9 cellular contexts compared by ENCODE assay signal in the genomic region with DNA sequence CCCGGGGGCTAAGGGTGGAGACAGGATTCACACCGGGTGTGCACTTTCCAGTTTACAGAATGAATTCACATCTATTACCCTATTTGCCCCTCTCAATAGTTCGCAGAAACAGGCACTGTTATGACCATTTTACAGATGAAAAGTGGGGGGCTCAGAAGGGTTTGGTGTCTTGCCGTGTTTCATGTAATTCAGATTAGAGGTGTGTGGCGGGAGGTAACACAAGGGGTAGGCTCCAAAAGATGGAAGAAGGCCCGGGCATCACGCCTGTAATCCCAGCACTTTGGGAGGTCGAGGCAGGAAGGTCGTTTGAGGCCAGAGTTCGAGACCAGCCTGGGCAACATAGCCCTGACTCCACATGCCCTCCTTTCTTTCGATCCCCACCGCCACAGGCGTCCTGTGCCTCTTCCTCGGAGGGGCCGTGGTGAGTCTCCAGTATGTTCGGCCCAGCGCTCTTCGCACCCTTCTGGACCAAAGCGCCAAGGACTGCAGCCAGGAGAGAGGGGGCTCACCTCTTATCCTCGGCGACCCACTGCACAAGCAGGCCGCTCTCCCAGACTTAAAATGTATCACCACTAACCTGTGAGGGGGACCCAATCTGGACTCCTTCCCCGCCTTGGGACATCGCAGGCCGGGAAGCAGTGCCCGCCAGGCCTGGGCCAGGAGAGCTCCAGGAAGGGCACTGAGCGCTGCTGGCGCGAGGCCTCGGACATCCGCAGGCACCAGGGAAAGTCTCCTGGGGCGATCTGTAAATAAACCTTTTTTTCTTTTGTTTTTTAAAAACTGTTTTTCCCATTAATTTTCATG. TPM values are rescaled to one million over a fixed set of nuclear protein-coding genes. Genes with fewer than 3 reads are reported as not detected.
A peak's percentile ranks its signal among the peaks of the same experiment; 100 is the strongest.
DNase-seq lines count a peak whose midpoint lies in the region; ATAC-seq and TF ChIP-seq lines count a peak whose summit lies in the region.
"Had no signal": no experiment of that assay in that cellular context is flagged by ENCODE, and none has a peak within 500 bp of the region (broad histone marks: within the 10 kb centered on the region; RNA-seq: fewer than 3 reads in every experiment).

No MANE protein-coding gene starts in this region.

- TF ChIP-seq CTCF in mammary epithelial cell (conservative IDR thresholded peaks at IDR 0.05 in 1 of 2, IDR thresholded peaks at IDR 0.05 in 1 of 2; ENCODE audit: extremely low read depth in 1 of 2, insufficient read depth in 1 of 2, low read depth in 1 of 2, low read length in 2 of 2) (no peak), neural cell (IDR thresholded peaks at IDR 0.05; ENCODE audit: poor library complexity, severe bottlenecking) (no peak), Calu3 (IDR thresholded peaks at IDR 0.05; ENCODE audit: unreplicated experiment) (no peak)

- CTCF ChIA-PET in CD4-positive, alpha-beta memory T cell (lab: Charles Lee; ENCODE audit: partially characterized antibody), result interaction anchor here (0.5 to 1.9 kb wide), 30 partner anchors 9 to 540 kb away, joined by 3 to 21 read pairs (median 4); a partner anchor contains a TSS
- CTCF ChIA-PET in mammary epithelial cell (lab: Charles Lee; ENCODE audit: low non-redundant PET) (interaction anchor here (0.5 to 1.1 kb wide), 5 partner anchors 9 to 80 kb away, joined by 3 to 6 read pairs (median 4); no protein-coding TSS in a partner anchor), Calu3 (lab: Charles Lee) (interaction anchor here (0.7 to 1.6 kb wide), 17 partner anchors 9 to 264 kb away, joined by 3 to 15 read pairs (median 4); a partner anchor contains a TSS)

- no peak for DNase-seq in CD4-positive, alpha-beta memory T cell
- DNase-seq in mammary epithelial cell (no peak), SIG-M5 treated with dmso at 0.1 percent for 504 hours (lab: John Stamatoyannopoulos, UW; ENCODE audit: unreplicated experiment) (no peak), RKO (ENCODE audit: low spot score) (no peak), Calu3 (no peak)

- peaks cover 20 to 54% (median 41%) of the 10 kb centered on the region in 4 donors for H3K4me1 Mint-ChIP-seq in CD4-positive, alpha-beta memory T cell
- peaks cover 23% of the 10 kb centered on the region for H3K4me1 Mint-ChIP-seq in Calu3 (ENCODE audit: low read depth, unreplicated experiment)

- H3K9me3 ChIP-seq in CD4-positive, alpha-beta memory T cell (ENCODE audit: control insufficient read depth in 1 of 2, low read length in 2 of 2), result no peaks in the 10 kb centered on the region
- no peaks in the 10 kb centered on the region for H3K9me3 ChIP-seq in mammary epithelial cell (replicated peaks; ENCODE audit: insufficient read depth, low read length)
- no peaks in the 10 kb centered on the region for H3K9me3 ChIP-seq in neural cell (ENCODE audit: low read length)

- no peaks in the 10 kb centered on the region for H3K36me3 ChIP-seq in CD4-positive, alpha-beta memory T cell (ENCODE audit: insufficient read depth, low read length)
- H3K36me3 ChIP-seq in mammary epithelial cell (ENCODE audit: insufficient read depth, low read length) (no peaks in the 10 kb centered on the region), neural cell (ENCODE audit: insufficient read depth, low read length) (no peaks in the 10 kb centered on the region)

- POLR2A ChIA-PET in CD4-positive, alpha-beta memory T cell (lab: Charles Lee; ENCODE audit: partially characterized antibody), result interaction anchor here (0.8 to 1.1 kb wide), 5 partner anchors 9 to 83 kb away, joined by 3 to 5 read pairs (median 3); no protein-coding TSS in a partner anchor

- H3K9ac ChIP-seq in mammary epithelial cell (ENCODE audit: insufficient read depth, low read length) (no peak overlapping the region), neural cell (ENCODE audit: low read length) (no peak overlapping the region)

- H3K36me3 Mint-ChIP-seq in CD4-positive, alpha-beta memory T cell, result no peaks in the 10 kb centered on the region
- H3K36me3 Mint-ChIP-seq in Calu3 (ENCODE audit: insufficient read depth, unreplicated experiment), result peaks cover 5% of the 10 kb centered on the region

- H3K4me3 Mint-ChIP-seq in CD4-positive, alpha-beta memory T cell, result peak overlapping the region; percentile 67 to 94 (median 86)
- H3K4me3 Mint-ChIP-seq in Calu3 (ENCODE audit: low read depth, unreplicated experiment), result no peak overlapping the region

- H3F3A ChIP-seq in neural cell (ENCODE audit: insufficient read depth, low read length, poor library complexity, severe bottlenecking), result no peaks in the 10 kb centered on the region

- H3K27ac Mint-ChIP-seq in CD4-positive, alpha-beta memory T cell, result peak overlapping the region in 1 of 7 donors; percentile 59
- H3K27ac Mint-ChIP-seq in Calu3 (ENCODE audit: unreplicated experiment), result no peak overlapping the region

- no peak overlapping the region for H3K27ac ChIP-seq in CD4-positive, alpha-beta memory T cell (ENCODE audit: low read depth, low read length)
- H3K27ac ChIP-seq in mammary epithelial cell (ENCODE audit: insufficient read depth, low read depth, low read length), result no peak overlapping the region
- no peak overlapping the region for H3K27ac ChIP-seq in neural cell (ENCODE audit: low read length)

- H3K4me1 ChIP-seq in CD4-positive, alpha-beta memory T cell (ENCODE audit: insufficient read depth, low read length), result peaks cover 39% of the 10 kb centered on the region
- peaks cover 22% of the 10 kb centered on the region for H3K4me1 ChIP-seq in mammary epithelial cell (ENCODE audit: insufficient read depth, low read length)

- H4K20me1 ChIP-seq in mammary epithelial cell (ENCODE audit: insufficient read depth, low read length), result no peaks in the 10 kb centered on the region
- H4K20me1 ChIP-seq in neural cell (ENCODE audit: insufficient read depth), result no peaks in the 10 kb centered on the region

- peak overlapping the region; percentile 54 for H3K4me2 ChIP-seq in mammary epithelial cell (ENCODE audit: insufficient read depth, low read depth, low read length)
- H3K4me2 ChIP-seq in neural cell (ENCODE audit: low read length), result no peak overlapping the region

- H2AFZ ChIP-seq in mammary epithelial cell (ENCODE audit: low read depth, low read length) (no peak overlapping the region), neural cell (ENCODE audit: low read depth, low read length) (no peak overlapping the region)

- no peaks in the 10 kb centered on the region for H3K9me2 ChIP-seq in neural cell (ENCODE audit: insufficient read depth, low read length)

- WGBS in mammary epithelial cell (ENCODE audit: low coverage, missing lambda C conversion rate), result 57% methylated on average over 12 of the region's 32 CpGs

- peaks cover 50% of the 10 kb centered on the region for H3K27me3 ChIP-seq in CD4-positive, alpha-beta memory T cell (ENCODE audit: insufficient read depth, low read length)
- peaks cover 45% of the 10 kb centered on the region for H3K27me3 ChIP-seq in mammary epithelial cell (ENCODE audit: insufficient read depth, low read length)
- H3K27me3 ChIP-seq in neural cell (ENCODE audit: insufficient read depth, low read depth, low read length), result peaks cover 69% of the 10 kb centered on the region

- dilution Hi-C loops in mammary epithelial cell (cut with HindIII; ENCODE audit: low sequenced_read_pairs), result no loop called here

- peaks cover 0 to 6% (median 0%) of the 10 kb centered on the region in 8 donors for H3K9me3 Mint-ChIP-seq in CD4-positive, alpha-beta memory T cell
- no peaks in the 10 kb centered on the region for H3K9me3 Mint-ChIP-seq in Calu3 (ENCODE audit: low read depth, unreplicated experiment)

- no peak overlapping the region for H3K4me3 ChIP-seq in CD4-positive, alpha-beta memory T cell (ENCODE audit: low read length in 2 of 2)
- H3K4me3 ChIP-seq in mammary epithelial cell (replicated peaks in 1 of 3; ENCODE audit: insufficient read depth in 1 of 3, low read depth in 2 of 3, low read length in 3 of 3) (no peak overlapping the region), neural cell (ENCODE audit: low read length) (peak overlapping the region; percentile 50)

- in situ Hi-C loops in mammary epithelial cell (cut with MboI; ENCODE audit: low sequenced_read_pairs in 2 of 2), result loop anchor here in 1 of 2 donors (25.0 kb wide), 1 partner anchor 155 kb away; a partner anchor contains a TSS

- H3K79me2 ChIP-seq in mammary epithelial cell (ENCODE audit: insufficient read depth, low read length) (no peaks in the 10 kb centered on the region), neural cell (replicated peaks; ENCODE audit: insufficient read depth, low read length) (no peaks in the 10 kb centered on the region)

- H3K27me3 Mint-ChIP-seq in CD4-positive, alpha-beta memory T cell, result peaks cover 52 to 64% of the 10 kb centered on the region in 2 donors
- peaks cover 66% of the 10 kb centered on the region for H3K27me3 Mint-ChIP-seq in Calu3 (ENCODE audit: unreplicated experiment)

- intact Hi-C loops in CD4-positive, alpha-beta memory T cell (cut with micrococcal nuclease), result loop anchor here (2.0 to 5.0 kb wide), 2 partner anchors 70 to 81 kb away; a partner anchor contains a TSS
- intact Hi-C loops in mammary epithelial cell (cut with micrococcal nuclease) (loop anchor here (2.0 kb wide), 3 partner anchors 81 to 161 kb away; no protein-coding TSS in a partner anchor), Calu3 (cut with micrococcal nuclease; ENCODE audit: unreplicated experiment) (no loop called here)

- TF ChIP-seq EP300 in neural cell (conservative IDR thresholded peaks at IDR 0.05; ENCODE audit: poor library complexity, severe bottlenecking), result no peak

- peak; percentile 8 for ATAC-seq in HG02852 (IDR thresholded peaks at IDR 0.05; ENCODE audit: unreplicated experiment)
- no peak for ATAC-seq in HG03108 (IDR thresholded peaks at IDR 0.05; ENCODE audit: unreplicated experiment)

- BruUV-seq in mammary epithelial cell (replicated peaks; lab: Mats Ljungman, UMichigan) (no TSS peak), Calu3 (replicated peaks; lab: Mats Ljungman, UMichigan) (no TSS peak)

- no peak for TF ChIP-seq RAD21 in neural cell (conservative IDR thresholded peaks at IDR 0.05)

RNA-seq across cellular contexts. Expression of a gene that starts 3.4 kb away (rescaled TPM):
- total RNA-seq in CD4-positive, alpha-beta memory T cell, result not detected
- polyA plus RNA-seq in CD4-positive, alpha-beta memory T cell, result not detected
- total RNA-seq in mammary epithelial cell (not detected), Calu3 (2022) (0.34 TPM in 1 of 2 replicates, not detected in the other)
- polyA plus RNA-seq in mammary epithelial cell (not detected), neural cell (not detected in 2 replicates)
- polyA minus RNA-seq in mammary epithelial cell (not detected), neural cell (not detected in 2 replicates)
- total RNA-seq: T-helper 1 cell treated with Interleukin-12 subunit alpha and Interleukin-12 subunit beta and Interleukin-4 antibody, amounts not matched to agents 30 ng/mL and 1 ng/mL, for 36 hours had no signal

RNA-seq across cellular contexts. Expression of a gene that starts 3.6 kb away (rescaled TPM):
- under 1 TPM; 0.06 TPM for total RNA-seq in CD4-positive, alpha-beta memory T cell
- polyA plus RNA-seq in CD4-positive, alpha-beta memory T cell, result under 1 TPM in 1 of 2 donors, not detected in 1; 0.02 TPM
- total RNA-seq in mammary epithelial cell, result under 1 TPM; 0.24 to 0.33 TPM
- polyA plus RNA-seq in mammary epithelial cell, result 0.06 TPM
- not detected for polyA minus RNA-seq in mammary epithelial cell
- polyA plus RNA-seq in neural cell, result not detected in 2 replicates
- polyA minus RNA-seq in neural cell, result not detected in 2 replicates
- 0.21 and 1.2 TPM in 2 replicates for total RNA-seq in Calu3 (2022)
- total RNA-seq: T-helper 1 cell treated with Interleukin-12 subunit alpha and Interleukin-12 subunit beta and Interleukin-4 antibody, amounts not matched to agents 30 ng/mL and 1 ng/mL, for 36 hours had no signal

RNA-seq across cellular contexts. Expression of a gene that starts 12.2 kb away (rescaled TPM):
- total RNA-seq in CD4-positive, alpha-beta memory T cell, result under 1 TPM; 0.23 to 0.97 TPM
- not detected for polyA plus RNA-seq in CD4-positive, alpha-beta memory T cell
- 1 to 10 TPM; 1.8 to 5.5 TPM for total RNA-seq in mammary epithelial cell
- 2.2 TPM for polyA plus RNA-seq in mammary epithelial cell
- polyA minus RNA-seq in mammary epithelial cell, result not detected
- polyA plus RNA-seq in neural cell, result not detected in 2 replicates
- polyA minus RNA-seq in neural cell, result not detected in 2 replicates
- not detected in 2 replicates for total RNA-seq in Calu3 (2022)

RNA-seq across cellular contexts. Expression of a gene that starts 12.3 kb away (rescaled TPM):
- total RNA-seq in CD4-positive, alpha-beta memory T cell, result under 1 TPM; 0.06 to 0.19 TPM
- 1 to 10 TPM in 1 of 2 donors, under 1 TPM in 1; 0.19 to 2.9 TPM for polyA plus RNA-seq in CD4-positive, alpha-beta memory T cell
- total RNA-seq in mammary epithelial cell (10 to 100 TPM; 15.0 to 42.8 TPM), Calu3 (2022) (1.2 and 1.4 TPM in 2 replicates)
- polyA plus RNA-seq in mammary epithelial cell (10.5 TPM), neural cell (not detected in 2 replicates)
- polyA minus RNA-seq in mammary epithelial cell (25.9 TPM), neural cell (not detected in 2 replicates)
